21 cellular contexts compared by ENCODE assay signal in genomic region chr12:127360580-127360979, GRCh38.
DNase-seq lines count a peak whose midpoint lies in the region; ATAC-seq, FAIRE-seq and TF ChIP-seq lines count a peak whose summit lies in the region.
"Had no signal": no experiment of that assay in that cellular context is flagged by ENCODE, and none has a peak within 500 bp of the region (broad histone marks: within the 10 kb centered on the region; RNA-seq: fewer than 3 reads in every experiment).

No MANE protein-coding gene starts in this region.

- no peaks in the 10 kb centered on the region for H3K79me1 ChIP-seq in mesendoderm (ENCODE audit: low read length)

- no peak overlapping the region for H4K5ac ChIP-seq in mesendoderm (ENCODE audit: low read length)

- no TSS peak for BruUV-seq in K562 (replicated peaks; lab: Mats Ljungman, UMichigan)

- TF ChIP-seq RAD21 in K562 (CRISPR knock-in tag; conservative IDR thresholded peaks at IDR 0.05 in 1 of 2, IDR thresholded peaks at IDR 0.05 in 1 of 2) = no peak

- H3K79me2 ChIP-seq in K562 (ENCODE audit: control insufficient read depth, insufficient read depth, low read length) (no peaks in the 10 kb centered on the region), mesendoderm (ENCODE audit: control insufficient read depth, insufficient read depth, low read length) (no peaks in the 10 kb centered on the region)

- H3K27ac ChIP-seq in K562 (ENCODE audit: extremely low read depth, low read depth, low read length) = no peak overlapping the region
- no peak overlapping the region for H3K27ac ChIP-seq in mesendoderm (ENCODE audit: low read depth, low read length)
- H3K27ac ChIP-seq: A549; BLaER1 treated with 17β-estradiol and CSF1 and Interleukin-3, amounts not matched to agents 10 nM and 100 nM had no signal

- H3K9me1 ChIP-seq in K562 (ENCODE audit: control insufficient read depth, insufficient read depth, low read length) = no peaks in the 10 kb centered on the region

- no peaks in the 10 kb centered on the region for H3K27me3 ChIP-seq in K562 (ENCODE audit: control insufficient read depth in 2 of 2, insufficient read depth in 2 of 2, low read length in 2 of 2)
- no peaks in the 10 kb centered on the region for H3K27me3 ChIP-seq in mesendoderm (ENCODE audit: insufficient read depth, low read length, poor library complexity)
- H3K27me3 ChIP-seq: BE2C; BLaER1 treated with 17β-estradiol and CSF1 and Interleukin-3, amounts not matched to agents 10 nM and 100 nM had no signal

- ATAC-seq in K562 = peak; percentile 81
- ATAC-seq in GM18502 (IDR thresholded peaks at IDR 0.05; ENCODE audit: poor library complexity, unreplicated experiment) = no peak
- ATAC-seq: A549 had no signal

- 0% methylated on average over 6 of the region's 6 CpGs for WGBS in K562 (ENCODE audit: insufficient coverage, low coverage, missing lambda C conversion rate)
- WGBS in mesendoderm (ENCODE audit: extremely low coverage, insufficient coverage, low lambda C conversion rate) = no CpG with 5 or more reads among the region's 6 CpGs

- H2AK5ac ChIP-seq in mesendoderm (ENCODE audit: low read length) = no peak overlapping the region

- H2BK5ac ChIP-seq in mesendoderm (ENCODE audit: low read length) = no peak overlapping the region

- CTCF ChIA-PET in K562 (lab: Yijun Ruan, JAX; ENCODE audit: low intra/inter-chr PET ratio) = no interaction called here

- H3K9me3 ChIP-seq in K562 (replicated peaks; ENCODE audit: control insufficient read depth, insufficient read depth, low read depth, low read length) = no peaks in the 10 kb centered on the region
- H3K9me3 ChIP-seq: A549 had no signal

- POLR2A ChIA-PET in K562 (lab: Yijun Ruan, JAX) = no interaction called here

- H2AFZ ChIP-seq in K562 (ENCODE audit: low read depth, low read length) = no peak overlapping the region

- intact Hi-C loops in K562 (cut with micrococcal nuclease) = loop anchor here (10.0 kb wide), 1 partner anchor 336 kb away; no protein-coding TSS in a partner anchor

- no peak overlapping the region for H2BK120ac ChIP-seq in mesendoderm (ENCODE audit: low read depth, low read length)

- H3K18ac ChIP-seq in mesendoderm (ENCODE audit: low read length) = no peak overlapping the region

- TF ChIP-seq EP300 in K562 (IDR thresholded peaks at IDR 0.05; ENCODE audit: low read length) = no peak

- H3K4me1 ChIP-seq in K562 (replicated peaks in 1 of 2; ENCODE audit: control insufficient read depth in 2 of 2, insufficient read depth in 2 of 2, low read length in 2 of 2) (no peaks in the 10 kb centered on the region), mesendoderm (ENCODE audit: control insufficient read depth, low read depth, low read length) (no peaks in the 10 kb centered on the region)
- H3K4me1 ChIP-seq: A549; BE2C; BLaER1 treated with 17β-estradiol and CSF1 and Interleukin-3, amounts not matched to agents 10 nM and 100 nM had no signal

- H3K36me3 ChIP-seq in K562 (ENCODE audit: control insufficient read depth, insufficient read depth, low read length) (no peaks in the 10 kb centered on the region), mesendoderm (ENCODE audit: control insufficient read depth, insufficient read depth, low read length) (no peaks in the 10 kb centered on the region)
- H3K36me3 ChIP-seq: BE2C; BLaER1 treated with 17β-estradiol and CSF1 and Interleukin-3, amounts not matched to agents 10 nM and 100 nM had no signal

- H3K9ac ChIP-seq in K562 (ENCODE audit: insufficient read depth in 1 of 2, low read depth in 2 of 2, low read length in 2 of 2) (no peak overlapping the region), mesendoderm (ENCODE audit: low read length) (no peak overlapping the region)
- H3K9ac ChIP-seq: BLaER1 treated with 17β-estradiol and CSF1 and Interleukin-3, amounts not matched to agents 10 nM and 100 nM had no signal

- peak; percentile 7 for DNase-seq in NAMALWA (ENCODE audit: low spot score)
- DNase-seq in K562 (ENCODE audit: extremely low read depth in 1 of 4, low spot score in 3 of 4) = no peak
- peak; percentile 2 for DNase-seq in mesendoderm
- no peak for DNase-seq in activated effector memory CD4-positive, alpha-beta T cell treated with anti-CD3 and anti-CD28 coated beads, Interleukin-2, amount 50 U/mL, for 16 hours
- no peak for DNase-seq in effector CD4-positive, alpha-beta T cell
- DNase-seq: 8988T; ACHN; AML-193; BE2C; Calu3; CD4-positive, alpha-beta T cell; CD8-positive, alpha-beta memory T cell; DMS53; DMS79 treated with DMSO at 0.1 percent for 48 hours; GF-D8; H7; HCEC 1CT had no signal

- TF ChIP-seq CTCF in K562 (IDR thresholded peaks at IDR 0.05 in 2 of 3, conservative IDR thresholded peaks at IDR 0.05 in 1 of 3; ENCODE audit: insufficient read depth in 2 of 3, low read depth in 1 of 3, low read length in 3 of 3) = no peak

- no peak overlapping the region for H2BK15ac ChIP-seq in mesendoderm (replicated peaks; ENCODE audit: low read depth)

- in situ Hi-C loops in K562 (cut with MboI) = no loop called here

- no peak for FAIRE-seq in K562 (lab: Jason Lieb, UNC)
- FAIRE-seq: GM12891 had no signal

- no peaks in the 10 kb centered on the region for H4K20me1 ChIP-seq in K562 (replicated peaks; ENCODE audit: control insufficient read depth, insufficient read depth, low read length)
- H4K20me1 ChIP-seq: BLaER1 treated with 17β-estradiol and CSF1 and Interleukin-3, amounts not matched to agents 10 nM and 100 nM had no signal

- H3K23ac ChIP-seq in mesendoderm (ENCODE audit: low read length) = no peak overlapping the region

- no peak overlapping the region for H4K8ac ChIP-seq in mesendoderm (ENCODE audit: low read depth, low read length)

- H3K4me2 ChIP-seq in K562 (ENCODE audit: insufficient read depth, low read length) = no peak overlapping the region
- H3K4me2 ChIP-seq in mesendoderm (ENCODE audit: low read length) = no peak overlapping the region
- H3K4me2 ChIP-seq: A549; BLaER1 treated with 17β-estradiol and CSF1 and Interleukin-3, amounts not matched to agents 10 nM and 100 nM had no signal

- H3K56ac ChIP-seq in mesendoderm (ENCODE audit: low read length) = no peak overlapping the region

- H3K4me3 ChIP-seq in K562 (no peak overlapping the region), mesendoderm (ENCODE audit: low read length) (no peak overlapping the region)
- H3K4me3 ChIP-seq: A549; BLaER1 treated with 17β-estradiol and CSF1 and Interleukin-3, amounts not matched to agents 10 nM and 100 nM had no signal

- no peak overlapping the region for H3K4ac ChIP-seq in mesendoderm (ENCODE audit: low read depth, low read length)

- TF ChIP-seq POLR2A in K562 (conservative IDR thresholded peaks at IDR 0.05) = no peak

TF ChIP-seq in K562, 482 proteins besides CTCF, POLR2A, EP300 and RAD21:
- TF ChIP-seq UBTF (IDR thresholded peaks at IDR 0.05; ENCODE audit: borderline replicate concordance in 1 of 2, low read depth in 2 of 2, low read length in 2 of 2) = no peak
- no peak for TF ChIP-seq SUPT5H (IDR thresholded peaks at IDR 0.05)
- no peak for TF ChIP-seq IRF9 (tag; IDR thresholded peaks at IDR 0.05)
- no peak for TF ChIP-seq XRCC3 (IDR thresholded peaks at IDR 0.05)
- TF ChIP-seq CBX1 (IDR thresholded peaks at IDR 0.05; ENCODE audit: low read depth) = no peak
- no peak for TF ChIP-seq CAMTA2 (CRISPR knock-in tag; conservative IDR thresholded peaks at IDR 0.05)

Comparison
In these comparisons a context has a peak if more than half of its experiments do, and no peak if none do; other contexts are left out.
1. DNase-seq: peak in NAMALWA (single experiment) and mesendoderm (single experiment); none in K562 (0 of 4), activated effector memory CD4-positive, alpha-beta T cell treated with anti-CD3 and anti-CD28 coated beads, Interleukin-2, amount 50 U/mL, for 16 hours (single experiment) and effector CD4-positive, alpha-beta T cell (single experiment).